ENCODE assay signal across 15 cellular contexts in the genomic region with DNA sequence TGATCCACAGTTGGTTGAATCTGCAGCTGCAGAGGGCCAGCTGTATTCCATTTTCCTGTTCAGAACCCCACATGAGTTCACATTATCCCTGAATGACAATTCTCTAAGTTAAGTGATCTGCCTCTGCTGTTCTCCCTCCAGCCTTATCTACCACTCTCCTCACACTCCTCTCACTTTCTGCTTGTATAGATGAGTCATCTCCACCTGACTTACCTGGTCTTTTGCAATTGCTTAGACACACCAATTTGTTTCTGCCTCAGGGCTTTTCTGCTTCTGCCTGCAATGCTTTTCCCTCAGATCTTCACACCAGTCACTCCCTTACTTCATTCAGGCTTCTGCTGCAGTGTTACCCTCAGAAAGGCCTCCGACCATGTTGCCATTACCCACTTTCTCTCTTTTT.
DNase-seq lines count a peak whose midpoint lies in the region; ATAC-seq and TF ChIP-seq lines count a peak whose summit lies in the region.
"Had no signal": no experiment of that assay in that cellular context is flagged by ENCODE, and none has a peak within 500 bp of the region (broad histone marks: within the 10 kb centered on the region; RNA-seq: fewer than 3 reads in every experiment).

No MANE protein-coding gene starts in this region.

- ATAC-seq in omental fat pad (ENCODE audit: low FRiP score), result peak; percentile 57
- no peak for ATAC-seq in HG02970 (IDR thresholded peaks at IDR 0.05; ENCODE audit: low FRiP score, unreplicated experiment)

- no peak overlapping the region for H3K4me3 ChIP-seq in A673 (ENCODE audit: low read depth, low read length, poor library complexity, severe bottlenecking)
- H3K4me3 ChIP-seq: breast epithelium, Peyer's patch had no signal

- intact Hi-C loops in A673 (cut with micrococcal nuclease; ENCODE audit: unreplicated experiment), result no loop called here

- no TSS peak for BruUV-seq in A673 (replicated peaks; lab: Mats Ljungman, UMichigan)

- TF ChIP-seq CTCF in omental fat pad (IDR thresholded peaks at IDR 0.05) (no peak), A673 (conservative IDR thresholded peaks at IDR 0.05; ENCODE audit: low read depth, low read length) (no peak)

- H3K27me3 ChIP-seq in A673 (replicated peaks; ENCODE audit: insufficient read depth, low read depth, low read length, poor library complexity), result no peaks in the 10 kb centered on the region
- H3K27me3 ChIP-seq: breast epithelium, Peyer's patch had no signal

- CTCF ChIA-PET in A673 (lab: Charles Lee), result no interaction called here

- H3K4me1 ChIP-seq in A673 (ENCODE audit: insufficient read depth, low read length, poor library complexity, severe bottlenecking), result no peaks in the 10 kb centered on the region
- H3K4me1 ChIP-seq: breast epithelium, Peyer's patch had no signal

- peaks cover 18% of the 10 kb centered on the region for H3K36me3 ChIP-seq in A673 (ENCODE audit: insufficient read depth, low read length, poor library complexity, severe bottlenecking)
- H3K36me3 ChIP-seq: breast epithelium had no signal

- no peaks in the 10 kb centered on the region for H3K9me3 ChIP-seq in A673 (ENCODE audit: low read depth, low read length, poor library complexity, severe bottlenecking)
- H3K9me3 ChIP-seq: breast epithelium, Peyer's patch had no signal

- POLR2A ChIA-PET in A673 (lab: Charles Lee; ENCODE audit: low non-redundant PET), result no interaction called here

- DNase-seq in NCI-H1436 (lab: John Stamatoyannopoulos, UW), result peak; percentile 1
- no peak for DNase-seq in NCI-H1436 treated with DMSO at 0.1 percent for 48 hours (lab: John Stamatoyannopoulos, UW)
- DNase-seq in NCI-H2196 treated with DMSO at 0.1 percent for 48 hours (lab: John Stamatoyannopoulos, UW; ENCODE audit: unreplicated experiment), result peak; percentile 39
- peak; percentile 92 for DNase-seq in epithelial cell of prostate (ENCODE audit: low read depth, low spot score)
- DNase-seq in omental fat pad (ENCODE audit: low spot score), result no peak
- no peak for DNase-seq in NCI-H524 (lab: John Stamatoyannopoulos, UW)
- no peak for DNase-seq in A673 (ENCODE audit: low spot score)
- DNase-seq: 8988T; activated CD8-positive, alpha-beta memory T cell treated with anti-CD3 and anti-CD28 coated beads, Interleukin-2, amount 50 U/mL, for 4 hours; kidney; NCI-H1417 treated with DMSO at 0.1 percent for 48 hours; occipital lobe; Peyer's patch had no signal

- no peak overlapping the region for H3K27ac ChIP-seq in epithelial cell of prostate
- no peak overlapping the region for H3K27ac ChIP-seq in A673 (ENCODE audit: low read depth, low read length, poor library complexity, severe bottlenecking)
- H3K27ac ChIP-seq: breast epithelium, Peyer's patch had no signal

Comparison
In these comparisons a context has a peak if more than half of its experiments do, and no peak if none do; other contexts are left out.
1. DNase-seq: peak in NCI-H1436 (single experiment), NCI-H2196 treated with DMSO at 0.1 percent for 48 hours (single experiment) and epithelial cell of prostate (single experiment); none in NCI-H1436 treated with DMSO at 0.1 percent for 48 hours (single experiment), omental fat pad (single experiment), NCI-H524 (0 of 2) and A673 (single experiment).